Comparison of ENCODE assay signal across 1 cellular context in the genomic region with DNA sequence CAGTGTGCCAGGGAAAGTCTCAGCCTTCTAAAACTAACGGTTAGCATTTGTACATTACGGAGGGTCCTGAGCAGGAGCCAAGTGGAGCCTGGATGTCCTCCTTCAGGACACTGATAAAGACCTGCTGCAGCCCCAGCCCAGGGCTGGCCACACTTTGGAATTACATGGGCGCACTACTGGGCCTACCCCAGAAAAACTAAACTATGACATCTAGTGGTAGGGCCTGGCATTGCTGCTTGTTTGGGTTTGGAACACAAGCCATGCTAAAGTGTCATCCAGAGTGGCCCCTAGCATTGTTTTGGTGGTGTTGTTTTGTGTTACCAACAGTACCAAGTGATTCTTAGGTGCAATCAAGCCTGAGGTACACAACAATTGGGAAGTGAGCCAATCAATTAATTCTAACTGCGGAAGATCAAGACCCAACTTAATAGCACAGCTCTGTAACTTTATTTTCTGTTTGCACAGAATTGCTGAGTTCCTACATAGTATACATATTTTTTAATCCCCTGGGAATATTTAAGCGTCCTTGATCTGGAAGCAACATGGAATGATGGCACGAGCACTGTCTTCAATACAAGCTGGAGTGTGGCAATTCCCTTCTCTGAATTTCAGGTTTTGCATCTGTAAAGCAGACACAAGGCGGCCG.
TF ChIP-seq lines count a peak whose summit lies in the region.

No MANE protein-coding gene starts in this region.

TF ChIP-seq in HepG2, 621 proteins besides CTCF, POLR2A, EP300 and RAD21 (continued from another document and continues in another):
- TF ChIP-seq, protein P1, sequence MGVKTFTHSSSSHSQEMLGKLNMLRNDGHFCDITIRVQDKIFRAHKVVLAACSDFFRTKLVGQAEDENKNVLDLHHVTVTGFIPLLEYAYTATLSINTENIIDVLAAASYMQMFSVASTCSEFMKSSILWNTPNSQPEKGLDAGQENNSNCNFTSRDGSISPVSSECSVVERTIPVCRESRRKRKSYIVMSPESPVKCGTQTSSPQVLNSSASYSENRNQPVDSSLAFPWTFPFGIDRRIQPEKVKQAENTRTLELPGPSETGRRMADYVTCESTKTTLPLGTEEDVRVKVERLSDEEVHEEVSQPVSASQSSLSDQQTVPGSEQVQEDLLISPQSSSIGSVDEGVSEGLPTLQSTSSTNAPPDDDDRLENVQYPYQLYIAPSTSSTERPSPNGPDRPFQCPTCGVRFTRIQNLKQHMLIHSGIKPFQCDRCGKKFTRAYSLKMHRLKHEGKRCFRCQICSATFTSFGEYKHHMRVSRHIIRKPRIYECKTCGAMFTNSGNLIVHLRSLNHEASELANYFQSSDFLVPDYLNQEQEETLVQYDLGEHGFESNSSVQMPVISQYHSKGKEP (CRISPR knock-in tag; IDR thresholded peaks at IDR 0.05), result no peak; the same call in 1 of the 2 replicates
- TF ChIP-seq CENPX (CRISPR knock-in tag; IDR thresholded peaks at IDR 0.05) (no peak), SMARCC2 (IDR thresholded peaks at IDR 0.05) (no peak), FOXO1 (CRISPR knock-in tag; IDR thresholded peaks at IDR 0.05) (no peak), ZKSCAN1 (IDR thresholded peaks at IDR 0.05; ENCODE audit: low read length) (no peak), TCF7 (IDR thresholded peaks at IDR 0.05; ENCODE audit: low read depth) (no peak), TAF15 (IDR thresholded peaks at IDR 0.05; ENCODE audit: low read depth, low read length, poor library complexity, severe bottlenecking) (no peak), ZZZ3 (CRISPR knock-in tag; IDR thresholded peaks at IDR 0.05; ENCODE audit: borderline replicate concordance) (no peak), ZFP90 (CRISPR knock-in tag; IDR thresholded peaks at IDR 0.05; ENCODE audit: borderline replicate concordance) (no peak), EHMT2 (IDR thresholded peaks at IDR 0.05; ENCODE audit: borderline replicate concordance, low read depth, low read length) (no peak), PAF1 (CRISPR knock-in tag; IDR thresholded peaks at IDR 0.05) (no peak), SRF (IDR thresholded peaks at IDR 0.05; ENCODE audit: low read depth, low read length) (no peak), ZIK1 (CRISPR knock-in tag; IDR thresholded peaks at IDR 0.05; ENCODE audit: borderline replicate concordance, low read depth) (no peak), ZSCAN20 (CRISPR knock-in tag; IDR thresholded peaks at IDR 0.05; ENCODE audit: borderline replicate concordance) (no peak), ZMYM2 (CRISPR knock-in tag; IDR thresholded peaks at IDR 0.05) (no peak), MZF1 (CRISPR knock-in tag; IDR thresholded peaks at IDR 0.05; ENCODE audit: borderline replicate concordance) (no peak), SNRNP70 (IDR thresholded peaks at IDR 0.05; ENCODE audit: low read depth, low read length) (no peak), MAZ (IDR thresholded peaks at IDR 0.05; ENCODE audit: borderline replicate concordance, low read depth, low read length) (peak; percentile 28; the same call in 1 of the 2 replicates), MAZ (CRISPR knock-in tag; IDR thresholded peaks at IDR 0.05; ENCODE audit: low read depth) (peak; percentile 29; the same call in 1 of the 2 replicates), MIER2 (CRISPR knock-in tag; IDR thresholded peaks at IDR 0.05) (0 out of 2 replicates have a peak, but pooled peaks have one; percentile 39), HNRNPLL (IDR thresholded peaks at IDR 0.05; ENCODE audit: low read depth, low read length, poor library complexity, severe bottlenecking) (no peak), ONECUT2 (CRISPR knock-in tag; IDR thresholded peaks at IDR 0.05) (no peak), TBX2 (CRISPR knock-in tag; IDR thresholded peaks at IDR 0.05; ENCODE audit: borderline replicate concordance) (peak; percentile 30; the same call in 1 of the 2 replicates), PAX8 (CRISPR knock-in tag; IDR thresholded peaks at IDR 0.05; ENCODE audit: borderline replicate concordance) (no peak), ZBTB38 (CRISPR knock-in tag; IDR thresholded peaks at IDR 0.05) (peak; percentile 62; the same call in 1 of the 2 replicates), KDM5A (IDR thresholded peaks at IDR 0.05; ENCODE audit: borderline replicate concordance, low read length) (no peak), ZNF460 (CRISPR knock-in tag; IDR thresholded peaks at IDR 0.05; ENCODE audit: borderline replicate concordance) (no peak), ZNF83 (CRISPR knock-in tag; IDR thresholded peaks at IDR 0.05; ENCODE audit: borderline replicate concordance) (no peak), TGIF2 (CRISPR knock-in tag; IDR thresholded peaks at IDR 0.05) (0 out of 2 replicates have a peak, but pooled peaks have one; percentile 71), KDM4B (CRISPR knock-in tag; IDR thresholded peaks at IDR 0.05) (no peak), RXRA (CRISPR knock-in tag; IDR thresholded peaks at IDR 0.05) (no peak), SAP130 (CRISPR knock-in tag; IDR thresholded peaks at IDR 0.05; ENCODE audit: low read depth) (0 out of 2 replicates have a peak, but pooled peaks have one; percentile 23), FOXA1 (IDR thresholded peaks at IDR 0.05) (no peak), FOXA1 (CRISPR knock-in tag; IDR thresholded peaks at IDR 0.05) (no peak), ZNF282 (IDR thresholded peaks at IDR 0.05; ENCODE audit: partially characterized antibody) (no peak), ARNT (IDR thresholded peaks at IDR 0.05) (no peak), ZNF577 (CRISPR knock-in tag; IDR thresholded peaks at IDR 0.05; ENCODE audit: borderline replicate concordance, low read depth) (no peak), MYNN (CRISPR knock-in tag; IDR thresholded peaks at IDR 0.05; ENCODE audit: low read depth) (no peak), ZNF382 (CRISPR knock-in tag; IDR thresholded peaks at IDR 0.05; ENCODE audit: borderline replicate concordance) (no peak)
- TF ChIP-seq, protein P2, sequence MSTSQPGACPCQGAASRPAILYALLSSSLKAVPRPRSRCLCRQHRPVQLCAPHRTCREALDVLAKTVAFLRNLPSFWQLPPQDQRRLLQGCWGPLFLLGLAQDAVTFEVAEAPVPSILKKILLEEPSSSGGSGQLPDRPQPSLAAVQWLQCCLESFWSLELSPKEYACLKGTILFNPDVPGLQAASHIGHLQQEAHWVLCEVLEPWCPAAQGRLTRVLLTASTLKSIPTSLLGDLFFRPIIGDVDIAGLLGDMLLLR (CRISPR knock-in tag; IDR thresholded peaks at IDR 0.05), result no peak
- TF ChIP-seq, protein P3, sequence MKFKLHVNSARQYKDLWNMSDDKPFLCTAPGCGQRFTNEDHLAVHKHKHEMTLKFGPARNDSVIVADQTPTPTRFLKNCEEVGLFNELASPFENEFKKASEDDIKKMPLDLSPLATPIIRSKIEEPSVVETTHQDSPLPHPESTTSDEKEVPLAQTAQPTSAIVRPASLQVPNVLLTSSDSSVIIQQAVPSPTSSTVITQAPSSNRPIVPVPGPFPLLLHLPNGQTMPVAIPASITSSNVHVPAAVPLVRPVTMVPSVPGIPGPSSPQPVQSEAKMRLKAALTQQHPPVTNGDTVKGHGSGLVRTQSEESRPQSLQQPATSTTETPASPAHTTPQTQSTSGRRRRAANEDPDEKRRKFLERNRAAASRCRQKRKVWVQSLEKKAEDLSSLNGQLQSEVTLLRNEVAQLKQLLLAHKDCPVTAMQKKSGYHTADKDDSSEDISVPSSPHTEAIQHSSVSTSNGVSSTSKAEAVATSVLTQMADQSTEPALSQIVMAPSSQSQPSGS (CRISPR knock-in tag; IDR thresholded peaks at IDR 0.05), result no peak
- TF ChIP-seq, protein P4, sequence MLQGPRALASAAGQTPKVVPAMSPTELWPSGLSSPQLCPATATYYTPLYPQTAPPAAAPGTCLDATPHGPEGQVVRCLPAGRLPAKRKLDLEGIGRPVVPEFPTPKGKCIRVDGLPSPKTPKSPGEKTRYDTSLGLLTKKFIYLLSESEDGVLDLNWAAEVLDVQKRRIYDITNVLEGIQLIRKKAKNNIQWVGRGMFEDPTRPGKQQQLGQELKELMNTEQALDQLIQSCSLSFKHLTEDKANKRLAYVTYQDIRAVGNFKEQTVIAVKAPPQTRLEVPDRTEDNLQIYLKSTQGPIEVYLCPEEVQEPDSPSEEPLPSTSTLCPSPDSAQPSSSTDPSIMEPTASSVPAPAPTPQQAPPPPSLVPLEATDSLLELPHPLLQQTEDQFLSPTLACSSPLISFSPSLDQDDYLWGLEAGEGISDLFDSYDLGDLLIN (CRISPR knock-in tag; IDR thresholded peaks at IDR 0.05; ENCODE audit: borderline replicate concordance), result no peak
- TF ChIP-seq, protein P5, sequence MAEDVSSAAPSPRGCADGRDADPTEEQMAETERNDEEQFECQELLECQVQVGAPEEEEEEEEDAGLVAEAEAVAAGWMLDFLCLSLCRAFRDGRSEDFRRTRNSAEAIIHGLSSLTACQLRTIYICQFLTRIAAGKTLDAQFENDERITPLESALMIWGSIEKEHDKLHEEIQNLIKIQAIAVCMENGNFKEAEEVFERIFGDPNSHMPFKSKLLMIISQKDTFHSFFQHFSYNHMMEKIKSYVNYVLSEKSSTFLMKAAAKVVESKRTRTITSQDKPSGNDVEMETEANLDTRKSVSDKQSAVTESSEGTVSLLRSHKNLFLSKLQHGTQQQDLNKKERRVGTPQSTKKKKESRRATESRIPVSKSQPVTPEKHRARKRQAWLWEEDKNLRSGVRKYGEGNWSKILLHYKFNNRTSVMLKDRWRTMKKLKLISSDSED (CRISPR knock-in tag; IDR thresholded peaks at IDR 0.05), result no peak
- TF ChIP-seq, protein P6, sequence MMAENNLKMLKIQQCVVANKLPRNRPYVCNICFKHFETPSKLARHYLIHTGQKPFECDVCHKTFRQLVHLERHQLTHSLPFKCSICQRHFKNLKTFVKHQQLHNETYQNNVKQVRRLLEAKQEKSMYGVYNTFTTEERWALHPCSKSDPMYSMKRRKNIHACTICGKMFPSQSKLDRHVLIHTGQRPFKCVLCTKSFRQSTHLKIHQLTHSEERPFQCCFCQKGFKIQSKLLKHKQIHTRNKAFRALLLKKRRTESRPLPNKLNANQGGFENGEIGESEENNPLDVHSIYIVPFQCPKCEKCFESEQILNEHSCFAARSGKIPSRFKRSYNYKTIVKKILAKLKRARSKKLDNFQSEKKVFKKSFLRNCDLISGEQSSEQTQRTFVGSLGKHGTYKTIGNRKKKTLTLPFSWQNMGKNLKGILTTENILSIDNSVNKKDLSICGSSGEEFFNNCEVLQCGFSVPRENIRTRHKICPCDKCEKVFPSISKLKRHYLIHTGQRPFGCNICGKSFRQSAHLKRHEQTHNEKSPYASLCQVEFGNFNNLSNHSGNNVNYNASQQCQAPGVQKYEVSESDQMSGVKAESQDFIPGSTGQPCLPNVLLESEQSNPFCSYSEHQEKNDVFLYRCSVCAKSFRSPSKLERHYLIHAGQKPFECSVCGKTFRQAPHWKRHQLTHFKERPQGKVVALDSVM (CRISPR knock-in tag; IDR thresholded peaks at IDR 0.05), result no peak
- TF ChIP-seq, protein P7, sequence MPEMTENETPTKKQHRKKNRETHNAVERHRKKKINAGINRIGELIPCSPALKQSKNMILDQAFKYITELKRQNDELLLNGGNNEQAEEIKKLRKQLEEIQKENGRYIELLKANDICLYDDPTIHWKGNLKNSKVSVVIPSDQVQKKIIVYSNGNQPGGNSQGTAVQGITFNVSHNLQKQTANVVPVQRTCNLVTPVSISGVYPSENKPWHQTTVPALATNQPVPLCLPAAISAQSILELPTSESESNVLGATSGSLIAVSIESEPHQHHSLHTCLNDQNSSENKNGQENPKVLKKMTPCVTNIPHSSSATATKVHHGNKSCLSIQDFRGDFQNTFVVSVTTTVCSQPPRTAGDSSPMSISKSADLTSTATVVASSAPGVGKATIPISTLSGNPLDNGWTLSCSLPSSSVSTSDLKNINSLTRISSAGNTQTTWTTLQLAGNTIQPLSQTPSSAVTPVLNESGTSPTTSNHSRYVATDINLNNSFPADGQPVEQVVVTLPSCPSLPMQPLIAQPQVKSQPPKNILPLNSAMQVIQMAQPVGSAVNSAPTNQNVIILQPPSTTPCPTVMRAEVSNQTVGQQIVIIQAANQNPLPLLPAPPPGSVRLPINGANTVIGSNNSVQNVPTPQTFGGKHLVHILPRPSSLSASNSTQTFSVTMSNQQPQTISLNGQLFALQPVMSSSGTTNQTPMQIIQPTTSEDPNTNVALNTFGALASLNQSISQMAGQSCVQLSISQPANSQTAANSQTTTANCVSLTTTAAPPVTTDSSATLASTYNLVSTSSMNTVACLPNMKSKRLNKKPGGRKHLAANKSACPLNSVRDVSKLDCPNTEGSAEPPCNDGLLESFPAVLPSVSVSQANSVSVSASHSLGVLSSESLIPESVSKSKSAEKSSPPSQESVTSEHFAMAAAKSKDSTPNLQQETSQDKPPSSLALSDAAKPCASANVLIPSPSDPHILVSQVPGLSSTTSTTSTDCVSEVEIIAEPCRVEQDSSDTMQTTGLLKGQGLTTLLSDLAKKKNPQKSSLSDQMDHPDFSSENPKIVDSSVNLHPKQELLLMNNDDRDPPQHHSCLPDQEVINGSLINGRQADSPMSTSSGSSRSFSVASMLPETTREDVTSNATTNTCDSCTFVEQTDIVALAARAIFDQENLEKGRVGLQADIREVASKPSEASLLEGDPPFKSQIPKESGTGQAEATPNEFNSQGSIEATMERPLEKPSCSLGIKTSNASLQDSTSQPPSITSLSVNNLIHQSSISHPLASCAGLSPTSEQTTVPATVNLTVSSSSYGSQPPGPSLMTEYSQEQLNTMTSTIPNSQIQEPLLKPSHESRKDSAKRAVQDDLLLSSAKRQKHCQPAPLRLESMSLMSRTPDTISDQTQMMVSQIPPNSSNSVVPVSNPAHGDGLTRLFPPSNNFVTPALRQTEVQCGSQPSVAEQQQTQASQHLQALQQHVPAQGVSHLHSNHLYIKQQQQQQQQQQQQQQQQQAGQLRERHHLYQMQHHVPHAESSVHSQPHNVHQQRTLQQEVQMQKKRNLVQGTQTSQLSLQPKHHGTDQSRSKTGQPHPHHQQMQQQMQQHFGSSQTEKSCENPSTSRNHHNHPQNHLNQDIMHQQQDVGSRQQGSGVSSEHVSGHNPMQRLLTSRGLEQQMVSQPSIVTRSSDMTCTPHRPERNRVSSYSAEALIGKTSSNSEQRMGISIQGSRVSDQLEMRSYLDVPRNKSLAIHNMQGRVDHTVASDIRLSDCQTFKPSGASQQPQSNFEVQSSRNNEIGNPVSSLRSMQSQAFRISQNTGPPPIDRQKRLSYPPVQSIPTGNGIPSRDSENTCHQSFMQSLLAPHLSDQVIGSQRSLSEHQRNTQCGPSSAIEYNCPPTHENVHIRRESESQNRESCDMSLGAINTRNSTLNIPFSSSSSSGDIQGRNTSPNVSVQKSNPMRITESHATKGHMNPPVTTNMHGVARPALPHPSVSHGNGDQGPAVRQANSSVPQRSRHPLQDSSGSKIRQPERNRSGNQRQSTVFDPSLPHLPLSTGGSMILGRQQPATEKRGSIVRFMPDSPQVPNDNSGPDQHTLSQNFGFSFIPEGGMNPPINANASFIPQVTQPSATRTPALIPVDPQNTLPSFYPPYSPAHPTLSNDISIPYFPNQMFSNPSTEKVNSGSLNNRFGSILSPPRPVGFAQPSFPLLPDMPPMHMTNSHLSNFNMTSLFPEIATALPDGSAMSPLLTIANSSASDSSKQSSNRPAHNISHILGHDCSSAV (CRISPR knock-in tag; IDR thresholded peaks at IDR 0.05; ENCODE audit: borderline replicate concordance), result no peak
